1 cellular context compared by ENCODE assay signal in genomic region chr20:49765413-49765736, GRCh38.
TF ChIP-seq lines count a peak whose summit lies in the region.

No MANE protein-coding gene starts in this region.

TF ChIP-seq in HepG2, 621 proteins besides CTCF, POLR2A, EP300 and RAD21:
- TF ChIP-seq SOX13 (IDR thresholded peaks at IDR 0.05) (no peak), SOX13 (CRISPR knock-in tag; conservative IDR thresholded peaks at IDR 0.05 in 1 of 2, IDR thresholded peaks at IDR 0.05 in 1 of 2) (no peak), ZSCAN31 (CRISPR knock-in tag; IDR thresholded peaks at IDR 0.05; ENCODE audit: low read depth) (no peak), TMF1 (CRISPR knock-in tag; IDR thresholded peaks at IDR 0.05; ENCODE audit: low read depth) (no peak)
TF ChIP-seq in HepG2: peak in this region for 0.
